In the genomic region with DNA sequence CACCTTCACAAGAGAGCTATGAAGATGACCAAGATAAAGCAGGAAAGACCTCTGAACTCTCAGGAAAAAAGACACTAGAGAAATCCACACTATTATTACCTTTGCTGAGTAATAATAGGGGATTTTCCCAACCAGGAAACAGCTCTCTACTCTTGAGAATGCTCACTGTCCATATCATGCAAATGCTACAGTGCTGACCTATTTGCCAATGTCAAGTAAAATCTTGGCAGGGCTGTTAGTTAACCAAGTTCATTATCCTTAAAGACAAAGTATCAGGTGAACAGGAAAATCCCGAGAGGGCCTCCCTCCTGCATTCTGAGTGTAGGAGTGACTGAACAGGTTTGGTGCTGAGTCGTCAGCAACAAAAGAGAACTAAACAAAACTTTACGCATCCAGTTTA, we compare ENCODE assay signal across 19 cellular contexts.
A peak's percentile ranks its signal among the peaks of the same experiment; 100 is the strongest.
DNase-seq lines count a peak whose midpoint lies in the region; ATAC-seq, FAIRE-seq and TF ChIP-seq lines count a peak whose summit lies in the region.
"Had no signal": no experiment of that assay in that cellular context is flagged by ENCODE, and none has a peak within 500 bp of the region (broad histone marks: within the 10 kb centered on the region; RNA-seq: fewer than 3 reads in every experiment).

No MANE protein-coding gene starts in this region.

- peak; percentile 69 for ATAC-seq in left lung
- ATAC-seq in HG02798 (IDR thresholded peaks at IDR 0.05; ENCODE audit: poor library complexity, unreplicated experiment) = no peak
- ATAC-seq: stimulated activated naive CD8-positive, alpha-beta T cell treated with anti-CD3 and anti-CD28 coated beads, Interleukin-15, Interleukin-2, amounts not matched to agents 100 U/mL and 50 U/mL, for 24 hours had no signal

- FAIRE-seq in bronchial epithelial cell (lab: Jason Lieb, UNC) = peak; percentile 96
- FAIRE-seq: TTC549 had no signal

- no peak overlapping the region for H3K27ac ChIP-seq in left lung
- H3K27ac ChIP-seq: cardiac muscle cell had no signal

- TF ChIP-seq EP300 in Ishikawa (IDR thresholded peaks at IDR 0.05; ENCODE audit: borderline replicate concordance) = peak; percentile 22; the same call in 1 of the 2 replicates

- no peaks in the 10 kb centered on the region for H3K9me3 ChIP-seq in left lung

- DNase-seq in A172 (ENCODE audit: low spot score) (peak; percentile 13), bronchial epithelial cell (ENCODE audit: low read depth) (peak; percentile 99), left lung (no peak), NCI-H345 (lab: John Stamatoyannopoulos, UW) (no peak), NOMO-1 treated with dmso at 0.1 percent for 144 hours (lab: John Stamatoyannopoulos, UW; ENCODE audit: unreplicated experiment) (no peak), NCI-H524 treated with DMSO at 0.1 percent for 48 hours (lab: John Stamatoyannopoulos, UW) (no peak)
- DNase-seq: activated CD4-positive, alpha-beta T cell treated with anti-CD3 and anti-CD28 coated beads, Interleukin-2, amount 50 U/mL, for 4 hours; activated T-cell treated with anti-CD3 and anti-CD28 coated beads, Interleukin-2, amount 50 U/mL, for 1 hour; CD4-positive, alpha-beta memory T cell; EL; Karpas-422; mesendoderm; NCI-H1436; NCI-H446 treated with DMSO at 0.1 percent for 48 hours; stimulated activated naive CD8-positive, alpha-beta T cell treated with anti-CD3 and anti-CD28 coated beads, Interleukin-15, Interleukin-2, amounts not matched to agents 100 U/mL and 50 U/mL, for 24 hours had no signal

- no peaks in the 10 kb centered on the region for H3K36me3 ChIP-seq in bronchial epithelial cell (ENCODE audit: control insufficient read depth, insufficient read depth, low read length)
- H3K36me3 ChIP-seq in left lung = no peaks in the 10 kb centered on the region
- H3K36me3 ChIP-seq: cardiac muscle cell had no signal

- no peak for TF ChIP-seq CTCF in bronchial epithelial cell (IDR thresholded peaks at IDR 0.05; ENCODE audit: insufficient read depth, low read length, severe bottlenecking)
- TF ChIP-seq CTCF in left lung (IDR thresholded peaks at IDR 0.05) = no peak

- peaks cover 0 to 4% of the 10 kb centered on the region in 2 donors for H3K4me1 ChIP-seq in left lung

- intact Hi-C loops in left lung (cut with DNase I) = no loop called here

- no peak for TF ChIP-seq RAD21 in Ishikawa (IDR thresholded peaks at IDR 0.05; ENCODE audit: low read depth)

- H3K4me3 ChIP-seq in bronchial epithelial cell (ENCODE audit: low read depth, low read length) = no peak overlapping the region
- H3K4me3 ChIP-seq in left lung = no peak overlapping the region
- H3K4me3 ChIP-seq: cardiac muscle cell had no signal

- H3K27me3 ChIP-seq in bronchial epithelial cell (ENCODE audit: control insufficient read depth, insufficient read depth, low read length) (no peaks in the 10 kb centered on the region), left lung (no peaks in the 10 kb centered on the region)
- H3K27me3 ChIP-seq: cardiac muscle cell had no signal

TF ChIP-seq in Ishikawa, 13 proteins besides CTCF, POLR2A, EP300 and RAD21:
- TF ChIP-seq NFIC (IDR thresholded peaks at IDR 0.05) = 0 out of 2 replicates have a peak, but pooled peaks have one; percentile 8
- TF ChIP-seq TAF1 (IDR thresholded peaks at IDR 0.05; ENCODE audit: low read depth) = no peak
TF ChIP-seq in Ishikawa: peak in this region for 1.

Comparison
In these comparisons a context has a peak if more than half of its experiments do, and no peak if none do; other contexts are left out.
1. DNase-seq: peak in A172 (single experiment) and bronchial epithelial cell (single experiment); none in left lung (0 of 2), NCI-H345 (single experiment), NOMO-1 treated with dmso at 0.1 percent for 144 hours (single experiment) and NCI-H524 treated with DMSO at 0.1 percent for 48 hours (single experiment).